In genomic region chr11:85647604-85648299, GRCh38 we compare ENCODE assay signal across 8 cellular contexts. TPM values are rescaled to one million over a fixed set of nuclear protein-coding genes. Genes with fewer than 3 reads are reported as not detected.
DNase-seq lines count a peak whose midpoint lies in the region; ATAC-seq and TF ChIP-seq lines count a peak whose summit lies in the region.

TMEM126A (plus strand) TSS chr11:85647967; CDS start chr11:85650256, 2,289 bp downstream.

- H3K9me3 ChIP-seq in osteoblast (ENCODE audit: low read depth, low read length) (no peaks in the 10 kb centered on the region), thoracic aorta (no peaks in the 10 kb centered on the region)

- H3K27me3 ChIP-seq in osteoblast (ENCODE audit: insufficient read depth, low read length) = peaks cover 10% of the 10 kb centered on the region
- no peaks in the 10 kb centered on the region for H3K27me3 ChIP-seq in thoracic aorta (replicated peaks; ENCODE audit: insufficient read depth)

- H3K4me1 ChIP-seq in osteoblast (ENCODE audit: insufficient read depth, low read length) (peaks cover 14% of the 10 kb centered on the region), thoracic aorta (ENCODE audit: control insufficient read depth in 1 of 2, low read depth in 2 of 2) (peaks cover 10 to 18% of the 10 kb centered on the region in 2 donors)

- H4K20me1 ChIP-seq in osteoblast (ENCODE audit: insufficient read depth, low read length) = no peaks in the 10 kb centered on the region

- H3K4me2 ChIP-seq in osteoblast (ENCODE audit: insufficient read depth, low read length) = peak within 1 kb of the TSS; percentile 89

- DNase-seq in NCI-H1417 (lab: John Stamatoyannopoulos, UW) (peak; percentile 90 to 96 (median 92)), SW 1271 (lab: John Stamatoyannopoulos, UW) (peak; percentile 78 to 87), head of caudate nucleus (peak; percentile 86 to 96 (median 93)), osteoblast (ENCODE audit: insufficient read length, low spot score, missing footprints) (peak; percentile 91), thoracic aorta (ENCODE audit: low spot score) (peak; percentile 50)
- DNase-seq in activated naive CD8-positive, alpha-beta T cell treated with anti-CD3 and anti-CD28 coated beads, Interleukin-2, amount 50 U/mL, for 16 hours (ENCODE audit: low read depth, low spot score) = peak; percentile 79

- H3K36me3 ChIP-seq in osteoblast (ENCODE audit: insufficient read depth, low read length) (peaks cover 4% of the 10 kb centered on the region), thoracic aorta (no peaks in the 10 kb centered on the region)

- peak within 1 kb of the TSS; percentile 74 for H3K4me3 ChIP-seq in GM12875 (ENCODE audit: low read depth, low read length)
- H3K4me3 ChIP-seq in osteoblast (ENCODE audit: insufficient read depth, low read length) = peak within 1 kb of the TSS; percentile 80
- H3K4me3 ChIP-seq in thoracic aorta = peak within 1 kb of the TSS; percentile 79

- TF ChIP-seq CTCF in GM12875 (IDR thresholded peaks at IDR 0.05; ENCODE audit: borderline replicate concordance, insufficient read depth, low read depth, low read length) (no peak), osteoblast (IDR thresholded peaks at IDR 0.05; ENCODE audit: extremely low read depth, low read depth, low read length) (no peak), thoracic aorta (IDR thresholded peaks at IDR 0.05) (no peak)

- H3K79me2 ChIP-seq in osteoblast (ENCODE audit: insufficient read depth, low read length) = peaks cover 28% of the 10 kb centered on the region

- peak within 1 kb of the TSS; percentile 83 for H3K27ac ChIP-seq in osteoblast (ENCODE audit: low read depth, low read length)
- peak within 1 kb of the TSS; percentile 69 to 80 for H3K27ac ChIP-seq in thoracic aorta

- ATAC-seq in HG02763 (IDR thresholded peaks at IDR 0.05; ENCODE audit: unreplicated experiment) (peak; percentile 99), thoracic aorta (ENCODE audit: insufficient number of reproducible peaks, low FRiP score, low read depth) (peak; percentile 78)

- intact Hi-C loops in head of caudate nucleus (cut with DNase I) = loop anchor here (2.0 kb wide), 2 partner anchors 15 to 19 kb away; partner anchors contain the start of gene TMEM126B

- H2AFZ ChIP-seq in osteoblast (ENCODE audit: low read length) = peak within 1 kb of the TSS; percentile 88

RNA-seq across cellular contexts. Expression of gene TMEM126A, which starts in this region (rescaled TPM):
- total RNA-seq in osteoblast (34.4 and 41.0 TPM in 2 replicates), thoracic aorta (10 to 100 TPM; 11.0 to 25.4 TPM)

Comparison
In these comparisons a context has a peak if more than half of its experiments do, and no peak if none do; other contexts are left out.
1. Peak in every context shown above with its lines: DNase-seq, ATAC-seq, H3K4me3 ChIP-seq and H3K27ac ChIP-seq.